ENCODE assay signal across 25 cellular contexts in genomic region chr6:144606041-144606440, GRCh38.
DNase-seq lines count a peak whose midpoint lies in the region; ATAC-seq, FAIRE-seq and TF ChIP-seq lines count a peak whose summit lies in the region.
"Had no signal": no experiment of that assay in that cellular context is flagged by ENCODE, and none has a peak within 500 bp of the region (broad histone marks: within the 10 kb centered on the region; RNA-seq: fewer than 3 reads in every experiment).

No MANE protein-coding gene starts in this region.

- no peak for TF ChIP-seq EP300 in ovary (IDR thresholded peaks at IDR 0.05)

- no peak for DNase-seq in activated CD8-positive, alpha-beta T cell treated with anti-CD3 and anti-CD28 coated beads, Interleukin-2, amount 10 ng/mL, durations not matched to agents 7 days and 5 days
- DNase-seq in activated CD8-positive, alpha-beta T cell treated with anti-CD3 and anti-CD28 coated beads for 36 hours = no peak
- DNase-seq in SK-MEL-5 (ENCODE audit: low read depth, low spot score) (peak; percentile 17), cardiac septum (ENCODE audit: low spot score) (no peak), coronary artery (ENCODE audit: low spot score) (no peak), ovary (no peak)
- DNase-seq: AML-193; CD4-positive, alpha-beta T cell; GM23248; HCEC 1CT; Karpas-422; NCI-H1105; NCI-H1436 treated with DMSO at 0.1 percent for 48 hours; NCI-H2029; NCI-H226; NCI-H510A; SHP77 had no signal

- peaks cover 9% of the 10 kb centered on the region for H3K9me3 Mint-ChIP-seq in activated CD8-positive, alpha-beta T cell treated with anti-CD3 and anti-CD28 coated beads, Interleukin-2, amount 10 ng/mL, durations not matched to agents 7 days and 5 days (ENCODE audit: insufficient read depth)
- peaks cover 8% of the 10 kb centered on the region for H3K9me3 Mint-ChIP-seq in activated CD8-positive, alpha-beta T cell treated with anti-CD3 and anti-CD28 coated beads for 36 hours
- H3K9me3 Mint-ChIP-seq: CD4-positive, alpha-beta T cell had no signal

- H3K27me3 ChIP-seq in HUES48 (ENCODE audit: control insufficient read depth, insufficient read depth, low read length) = no peaks in the 10 kb centered on the region
- no peaks in the 10 kb centered on the region for H3K27me3 ChIP-seq in ovary
- H3K27me3 ChIP-seq: BLaER1 treated with 17β-estradiol and CSF1 and Interleukin-3, amounts not matched to agents 10 nM and 100 nM had no signal

- no peak for TF ChIP-seq CTCF in activated CD8-positive, alpha-beta T cell treated with anti-CD3 and anti-CD28 coated beads for 36 hours (IDR thresholded peaks at IDR 0.05)
- TF ChIP-seq CTCF in coronary artery (IDR thresholded peaks at IDR 0.05) (no peak), ovary (IDR thresholded peaks at IDR 0.05) (no peak)

- H3K36me3 Mint-ChIP-seq in activated CD8-positive, alpha-beta T cell treated with anti-CD3 and anti-CD28 coated beads, Interleukin-2, amount 10 ng/mL, durations not matched to agents 7 days and 5 days (ENCODE audit: low read depth) = peaks cover 46% of the 10 kb centered on the region
- H3K36me3 Mint-ChIP-seq in activated CD8-positive, alpha-beta T cell treated with anti-CD3 and anti-CD28 coated beads for 36 hours (ENCODE audit: low read depth) = peaks cover 13% of the 10 kb centered on the region

- 62 to 74% (median 73%) methylated on average over 2 of the region's 2 CpGs for WGBS in ovary, 3 donors

- H3K27ac Mint-ChIP-seq in activated CD8-positive, alpha-beta T cell treated with anti-CD3 and anti-CD28 coated beads, Interleukin-2, amount 10 ng/mL, durations not matched to agents 7 days and 5 days = peak overlapping the region; percentile 8
- H3K27ac Mint-ChIP-seq in activated CD8-positive, alpha-beta T cell treated with anti-CD3 and anti-CD28 coated beads for 36 hours = no peak overlapping the region
- H3K27ac Mint-ChIP-seq: CD4-positive, alpha-beta T cell had no signal

- CTCF ChIA-PET in activated CD8-positive, alpha-beta T cell treated with anti-CD3 and anti-CD28 coated beads, Interleukin-2, amount 10 ng/mL, durations not matched to agents 7 days and 5 days (lab: Charles Lee) = no interaction called here
- CTCF ChIA-PET in activated CD8-positive, alpha-beta T cell treated with anti-CD3 and anti-CD28 coated beads for 36 hours (lab: Charles Lee) = no interaction called here

- H3K9ac ChIP-seq in HUES48 (ENCODE audit: low read depth, low read length) = no peak overlapping the region
- H3K9ac ChIP-seq: BLaER1 treated with 17β-estradiol and CSF1 and Interleukin-3, amounts not matched to agents 10 nM and 100 nM; GM23248 had no signal

- H3K27me3 Mint-ChIP-seq in activated CD8-positive, alpha-beta T cell treated with anti-CD3 and anti-CD28 coated beads, Interleukin-2, amount 10 ng/mL, durations not matched to agents 7 days and 5 days (ENCODE audit: low read depth) = no peaks in the 10 kb centered on the region
- no peaks in the 10 kb centered on the region for H3K27me3 Mint-ChIP-seq in activated CD8-positive, alpha-beta T cell treated with anti-CD3 and anti-CD28 coated beads for 36 hours
- H3K27me3 Mint-ChIP-seq: CD4-positive, alpha-beta T cell had no signal

- FAIRE-seq in islet of Langerhans (lab: Jason Lieb, UNC) = peak; percentile 78
- FAIRE-seq: A549, D721Med had no signal

- peaks cover 42% of the 10 kb centered on the region for H3K36me3 ChIP-seq in HUES48 (ENCODE audit: control insufficient read depth, insufficient read depth, low read length)
- H3K36me3 ChIP-seq in ovary = no peaks in the 10 kb centered on the region

- H3K4me1 Mint-ChIP-seq in activated CD8-positive, alpha-beta T cell treated with anti-CD3 and anti-CD28 coated beads, Interleukin-2, amount 10 ng/mL, durations not matched to agents 7 days and 5 days (ENCODE audit: low read depth) = peaks cover 53% of the 10 kb centered on the region
- peaks cover 46% of the 10 kb centered on the region for H3K4me1 Mint-ChIP-seq in activated CD8-positive, alpha-beta T cell treated with anti-CD3 and anti-CD28 coated beads for 36 hours (ENCODE audit: low read depth)

- H3K27ac ChIP-seq in HUES48 (ENCODE audit: low read depth, low read length) = peak overlapping the region; percentile 21
- H3K27ac ChIP-seq in coronary artery = no peak overlapping the region
- no peak overlapping the region for H3K27ac ChIP-seq in ovary
- H3K27ac ChIP-seq: A549; BLaER1 treated with 17β-estradiol and CSF1 and Interleukin-3, amounts not matched to agents 10 nM and 100 nM; GM23248; RWPE1; SK-N-MC had no signal

- intact Hi-C loops in activated CD8-positive, alpha-beta T cell treated with anti-CD3 and anti-CD28 coated beads for 36 hours (cut with micrococcal nuclease) = no loop called here
- intact Hi-C loops in cardiac septum (cut with DNase I) = no loop called here
- intact Hi-C loops in ovary (cut with DNase I) = no loop called here

- no peaks in the 10 kb centered on the region; the same call in 1 of the 2 replicates for H3K9me3 ChIP-seq in HUES48 (ENCODE audit: control insufficient read depth, insufficient read depth, low read length)
- H3K9me3 ChIP-seq in ovary = no peaks in the 10 kb centered on the region
- H3K9me3 ChIP-seq: A549 had no signal

- in situ Hi-C loops in SK-MEL-5 (cut with HindIII; ENCODE audit: low pct_unique_long_range_greater_than_20kb, low sequenced_read_pairs) = no loop called here

- no peak for TF ChIP-seq POLR2A in ovary (IDR thresholded peaks at IDR 0.05)

- POLR2A ChIA-PET in activated CD8-positive, alpha-beta T cell treated with anti-CD3 and anti-CD28 coated beads, Interleukin-2, amount 10 ng/mL, durations not matched to agents 7 days and 5 days (lab: Charles Lee) = no interaction called here
- POLR2A ChIA-PET in activated CD8-positive, alpha-beta T cell treated with anti-CD3 and anti-CD28 coated beads for 36 hours (lab: Charles Lee) = interaction anchor here (0.7 kb wide), 1 partner anchor 441 kb away, joined by 3 read pairs; no protein-coding TSS in a partner anchor

- ATAC-seq in activated CD8-positive, alpha-beta T cell treated with anti-CD3 and anti-CD28 coated beads, Interleukin-2, amount 10 ng/mL, durations not matched to agents 7 days and 5 days = no peak
- ATAC-seq in activated CD8-positive, alpha-beta T cell treated with anti-CD3 and anti-CD28 coated beads for 36 hours = no peak
- ATAC-seq: A549, Panc1 had no signal

- H3K4me3 Mint-ChIP-seq in activated CD8-positive, alpha-beta T cell treated with anti-CD3 and anti-CD28 coated beads, Interleukin-2, amount 10 ng/mL, durations not matched to agents 7 days and 5 days = no peak overlapping the region
- no peak overlapping the region for H3K4me3 Mint-ChIP-seq in activated CD8-positive, alpha-beta T cell treated with anti-CD3 and anti-CD28 coated beads for 36 hours
- H3K4me3 Mint-ChIP-seq: CD4-positive, alpha-beta T cell had no signal

- H3K4me1 ChIP-seq in HUES48 (ENCODE audit: control insufficient read depth, insufficient read depth, low read length) (peaks cover 51% of the 10 kb centered on the region), ovary (ENCODE audit: insufficient read depth) (no peaks in the 10 kb centered on the region)
- H3K4me1 ChIP-seq: A549 had no signal

- H3K4me3 ChIP-seq in HUES48 (ENCODE audit: low read depth, low read length) = peak overlapping the region; percentile 7; the same call in 1 of the 2 replicates
- H3K4me3 ChIP-seq in coronary artery = no peak overlapping the region
- H3K4me3 ChIP-seq in ovary = no peak overlapping the region
- H3K4me3 ChIP-seq: A549; BLaER1 treated with 17β-estradiol and CSF1 and Interleukin-3, amounts not matched to agents 10 nM and 100 nM; GM23248; SK-N-MC had no signal
